Comparison of ENCODE assay signal across 8 cellular contexts in the genomic region with DNA sequence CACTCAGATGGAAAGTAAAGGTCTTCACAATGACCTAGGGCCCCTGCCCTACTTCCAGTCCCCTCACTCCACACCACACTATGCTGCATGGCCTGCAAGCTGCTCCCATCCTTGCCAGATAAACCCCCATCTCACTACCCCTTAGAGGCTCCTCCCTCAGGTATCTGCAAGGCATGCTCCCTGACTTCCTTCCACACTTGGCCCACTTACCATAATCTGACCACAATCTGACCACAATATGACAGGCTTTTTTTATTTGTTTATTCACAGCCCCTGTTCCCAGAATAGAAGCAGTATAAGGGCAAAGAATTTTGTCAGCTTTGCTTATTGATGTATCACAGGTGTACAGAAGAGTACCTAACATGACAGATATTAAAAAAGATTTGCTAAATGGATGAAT.
DNase-seq lines count a peak whose midpoint lies in the region; ATAC-seq, FAIRE-seq and TF ChIP-seq lines count a peak whose summit lies in the region.

No MANE protein-coding gene starts in this region.

- H3K9me1 ChIP-seq in K562 (ENCODE audit: control insufficient read depth, insufficient read depth, low read length) = no peaks in the 10 kb centered on the region

- TF ChIP-seq POLR2A in A549 (IDR thresholded peaks at IDR 0.05; ENCODE audit: low read length) = no peak
- TF ChIP-seq POLR2A in K562 (conservative IDR thresholded peaks at IDR 0.05) = no peak

- H3K4me3 ChIP-seq in A549 (no peak overlapping the region), OCI-LY7 (ENCODE audit: low read depth, low read length, poor library complexity, severe bottlenecking) (peak overlapping the region; percentile 55), K562 (no peak overlapping the region), small intestine (ENCODE audit: low read depth in 1 of 2, low read length in 2 of 2) (no peak overlapping the region)

- DNase-seq in A549 (ENCODE audit: low read depth in 1 of 2, low spot score in 1 of 2) (no peak), OCI-LY7 (ENCODE audit: low spot score) (peak; percentile 91), K562 (ENCODE audit: extremely low read depth in 1 of 4, low spot score in 3 of 4) (peak; percentile 16 to 22 (median 20)), small intestine (peak; percentile 56)

- no peak overlapping the region for H2AFZ ChIP-seq in OCI-LY7 (ENCODE audit: low read length)
- no peak overlapping the region for H2AFZ ChIP-seq in K562 (ENCODE audit: low read depth, low read length)

- intact Hi-C loops in OCI-LY7 (cut with micrococcal nuclease; ENCODE audit: unreplicated experiment) (loop anchor here (1.0 to 10.0 kb wide), 4 partner anchors 72 to 242 kb away; a partner anchor contains a TSS), K562 (cut with micrococcal nuclease) (no loop called here)

- TF ChIP-seq EP300 in A549 (IDR thresholded peaks at IDR 0.05) (no peak), K562 (IDR thresholded peaks at IDR 0.05; ENCODE audit: low read length) (no peak)

- ATAC-seq in A549 (no peak), GM21529 (IDR thresholded peaks at IDR 0.05; ENCODE audit: unreplicated experiment) (peak; percentile 19), K562 (0 out of 3 replicates have a peak, but pooled peaks have one; percentile 36), HG02623 (IDR thresholded peaks at IDR 0.05; ENCODE audit: unreplicated experiment) (no peak), HG03442 (IDR thresholded peaks at IDR 0.05; ENCODE audit: unreplicated experiment) (no peak), GM21528 (IDR thresholded peaks at IDR 0.05; ENCODE audit: low FRiP score, unreplicated experiment) (no peak)

- POLR2A ChIA-PET in A549 (lab: Yijun Ruan, JAX) (no interaction called here), OCI-LY7 (lab: Charles Lee) (interaction anchor here (1.0 to 6.4 kb wide), 12 partner anchors 8 to 123 kb away, joined by 3 to 91 read pairs (median 12); no protein-coding TSS in a partner anchor), K562 (lab: Yijun Ruan, JAX) (no interaction called here)

- H3K4me1 ChIP-seq in A549 = peaks cover 83% of the 10 kb centered on the region
- peaks cover 73% of the 10 kb centered on the region for H3K4me1 ChIP-seq in OCI-LY7 (ENCODE audit: insufficient read depth, low read length, poor library complexity, severe bottlenecking)
- H3K4me1 ChIP-seq in K562 (replicated peaks in 1 of 2; ENCODE audit: control insufficient read depth in 2 of 2, insufficient read depth in 2 of 2, low read length in 2 of 2) = no peaks in the 10 kb centered on the region
- peaks cover 9 to 10% of the 10 kb centered on the region in 2 donors for H3K4me1 ChIP-seq in small intestine (ENCODE audit: control insufficient read depth in 2 of 2, insufficient read depth in 1 of 2, low read depth in 1 of 2, low read length in 1 of 2)

- H3K79me2 ChIP-seq in OCI-LY7 (ENCODE audit: insufficient read depth, low read depth, low read length) (peaks cover 87% of the 10 kb centered on the region), K562 (ENCODE audit: control insufficient read depth, insufficient read depth, low read length) (no peaks in the 10 kb centered on the region)

- no peak for FAIRE-seq in A549 (lab: Jason Lieb, UNC)
- FAIRE-seq in K562 (lab: Jason Lieb, UNC) = no peak
- no peak for FAIRE-seq in small intestine (lab: Jason Lieb, UNC)

- TF ChIP-seq RAD21 in A549 (conservative IDR thresholded peaks at IDR 0.05 in 1 of 2, IDR thresholded peaks at IDR 0.05 in 1 of 2) (no peak), K562 (CRISPR knock-in tag; conservative IDR thresholded peaks at IDR 0.05 in 1 of 2, IDR thresholded peaks at IDR 0.05 in 1 of 2) (no peak)

- in situ Hi-C loops in K562 (cut with MboI) = no loop called here

- H3K27ac ChIP-seq in A549 (peak overlapping the region; percentile 15 to 57; a peak in 4 of 6 replicates), OCI-LY7 (ENCODE audit: low read depth, low read length, poor library complexity, severe bottlenecking) (peak overlapping the region; percentile 93), K562 (ENCODE audit: extremely low read depth, low read depth, low read length) (no peak overlapping the region), small intestine (ENCODE audit: low read depth in 1 of 2, low read length in 1 of 2) (peak overlapping the region; percentile 30 to 45)

- H4K20me1 ChIP-seq in OCI-LY7 (ENCODE audit: insufficient read depth, low read length) = no peaks in the 10 kb centered on the region
- no peaks in the 10 kb centered on the region for H4K20me1 ChIP-seq in K562 (replicated peaks; ENCODE audit: control insufficient read depth, insufficient read depth, low read length)

- H3K9me2 ChIP-seq in OCI-LY7 (ENCODE audit: insufficient read depth, low read length) = no peaks in the 10 kb centered on the region

- no peaks in the 10 kb centered on the region for H3K9me3 ChIP-seq in A549
- H3K9me3 ChIP-seq in OCI-LY7 (ENCODE audit: low read length) = peaks cover 13% of the 10 kb centered on the region; the same call in 1 of the 2 replicates
- H3K9me3 ChIP-seq in K562 (replicated peaks; ENCODE audit: control insufficient read depth, insufficient read depth, low read depth, low read length) = no peaks in the 10 kb centered on the region
- no peaks in the 10 kb centered on the region for H3K9me3 ChIP-seq in small intestine (ENCODE audit: control insufficient read depth, low read depth)

- BruUV-seq in OCI-LY7 (replicated peaks; lab: Mats Ljungman, UMichigan) (no TSS peak), K562 (replicated peaks; lab: Mats Ljungman, UMichigan) (no TSS peak)

- H3K27me3 ChIP-seq in K562 (ENCODE audit: control insufficient read depth in 2 of 2, insufficient read depth in 2 of 2, low read length in 2 of 2) (no peaks in the 10 kb centered on the region; a peak in 1 of 5 replicates), small intestine (ENCODE audit: control insufficient read depth in 2 of 2, insufficient read depth in 2 of 2, low read length in 2 of 2) (no peaks in the 10 kb centered on the region)

- no peak for TF ChIP-seq CTCF in A549 (IDR thresholded peaks at IDR 0.05)
- TF ChIP-seq CTCF in OCI-LY7 (conservative IDR thresholded peaks at IDR 0.05; ENCODE audit: low read length) = no peak; the same call in 1 of the 2 replicates
- TF ChIP-seq CTCF in K562 (IDR thresholded peaks at IDR 0.05 in 2 of 3, conservative IDR thresholded peaks at IDR 0.05 in 1 of 3; ENCODE audit: insufficient read depth in 2 of 3, low read depth in 1 of 3, low read length in 3 of 3) = no peak

- CTCF ChIA-PET in A549 (lab: Yijun Ruan, JAX) = interaction anchor here (1.3 kb wide), 1 partner anchor 89 kb away, joined by 4 read pairs; no protein-coding TSS in a partner anchor
- CTCF ChIA-PET in OCI-LY7 (lab: Charles Lee; ENCODE audit: unreplicated experiment) = interaction anchor here (0.7 to 2.3 kb wide), 2 partner anchors 72 to 89 kb away, joined by 3 to 10 read pairs; no protein-coding TSS in a partner anchor
- CTCF ChIA-PET in K562 (lab: Yijun Ruan, JAX; ENCODE audit: low intra/inter-chr PET ratio) = no interaction called here

- no peak overlapping the region for H3K9ac ChIP-seq in K562 (ENCODE audit: insufficient read depth in 1 of 2, low read depth in 2 of 2, low read length in 2 of 2)

- peaks cover 47% of the 10 kb centered on the region for H3K36me3 ChIP-seq in OCI-LY7 (ENCODE audit: insufficient read depth, low read length)
- no peaks in the 10 kb centered on the region for H3K36me3 ChIP-seq in K562 (ENCODE audit: control insufficient read depth, insufficient read depth, low read length)
- no peaks in the 10 kb centered on the region for H3K36me3 ChIP-seq in small intestine (ENCODE audit: control insufficient read depth in 2 of 2, insufficient read depth in 2 of 2, low read length in 2 of 2)

- H3K4me2 ChIP-seq in A549 (peak overlapping the region; percentile 15; the same call in 1 of the 3 replicates), OCI-LY7 (ENCODE audit: low read length) (peak overlapping the region; percentile 74), K562 (ENCODE audit: insufficient read depth, low read length) (no peak overlapping the region)

TF ChIP-seq in A549, 52 proteins besides CTCF, POLR2A, EP300 and RAD21 (continues in another document):
- TF ChIP-seq EHF (CRISPR knock-in tag; IDR thresholded peaks at IDR 0.05) = no peak
- TF ChIP-seq HOXB5 (CRISPR knock-in tag; IDR thresholded peaks at IDR 0.05) = no peak
- TF ChIP-seq MAZ (IDR thresholded peaks at IDR 0.05; ENCODE audit: borderline replicate concordance, low read depth, low read length) = no peak
- TF ChIP-seq RNF2 (IDR thresholded peaks at IDR 0.05; ENCODE audit: borderline replicate concordance, low read depth) = no peak
- no peak for TF ChIP-seq ESRRA (IDR thresholded peaks at IDR 0.05; ENCODE audit: borderline replicate concordance, low read length)
- no peak for TF ChIP-seq NPAS2 (CRISPR knock-in tag; IDR thresholded peaks at IDR 0.05; ENCODE audit: borderline replicate concordance)
- no peak for TF ChIP-seq CHD4 (IDR thresholded peaks at IDR 0.05; ENCODE audit: borderline replicate concordance)

TF ChIP-seq in K562, 482 proteins besides CTCF, POLR2A, EP300 and RAD21 (continues in another document):
- TF ChIP-seq EWSR1 (IDR thresholded peaks at IDR 0.05; ENCODE audit: borderline replicate concordance, low read depth, partially characterized antibody) (no peak), CBFA2T3 (IDR thresholded peaks at IDR 0.05) (peak; percentile 33), IFI16 (CRISPR knock-in tag; IDR thresholded peaks at IDR 0.05) (no peak)
- TF ChIP-seq, protein P1, sequence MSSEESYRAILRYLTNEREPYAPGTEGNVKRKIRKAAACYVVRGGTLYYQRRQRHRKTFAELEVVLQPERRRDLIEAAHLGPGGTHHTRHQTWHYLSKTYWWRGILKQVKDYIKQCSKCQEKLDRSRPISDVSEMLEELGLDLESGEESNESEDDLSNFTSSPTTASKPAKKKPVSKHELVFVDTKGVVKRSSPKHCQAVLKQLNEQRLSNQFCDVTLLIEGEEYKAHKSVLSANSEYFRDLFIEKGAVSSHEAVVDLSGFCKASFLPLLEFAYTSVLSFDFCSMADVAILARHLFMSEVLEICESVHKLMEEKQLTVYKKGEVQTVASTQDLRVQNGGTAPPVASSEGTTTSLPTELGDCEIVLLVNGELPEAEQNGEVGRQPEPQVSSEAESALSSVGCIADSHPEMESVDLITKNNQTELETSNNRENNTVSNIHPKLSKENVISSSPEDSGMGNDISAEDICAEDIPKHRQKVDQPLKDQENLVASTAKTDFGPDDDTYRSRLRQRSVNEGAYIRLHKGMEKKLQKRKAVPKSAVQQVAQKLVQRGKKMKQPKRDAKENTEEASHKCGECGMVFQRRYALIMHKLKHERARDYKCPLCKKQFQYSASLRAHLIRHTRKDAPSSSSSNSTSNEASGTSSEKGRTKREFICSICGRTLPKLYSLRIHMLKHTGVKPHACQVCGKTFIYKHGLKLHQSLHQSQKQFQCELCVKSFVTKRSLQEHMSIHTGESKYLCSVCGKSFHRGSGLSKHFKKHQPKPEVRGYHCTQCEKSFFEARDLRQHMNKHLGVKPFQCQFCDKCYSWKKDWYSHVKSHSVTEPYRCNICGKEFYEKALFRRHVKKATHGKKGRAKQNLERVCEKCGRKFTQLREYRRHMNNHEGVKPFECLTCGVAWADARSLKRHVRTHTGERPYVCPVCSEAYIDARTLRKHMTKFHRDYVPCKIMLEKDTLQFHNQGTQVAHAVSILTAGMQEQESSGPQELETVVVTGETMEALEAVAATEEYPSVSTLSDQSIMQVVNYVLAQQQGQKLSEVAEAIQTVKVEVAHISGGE (CRISPR knock-in tag; IDR thresholded peaks at IDR 0.05) = no peak

Comparison
In these comparisons a context has a peak if more than half of its experiments do, and no peak if none do; other contexts are left out.
1. ATAC-seq: peak in GM21529 (single experiment) and K562 (single experiment); none in A549 (0 of 2), HG02623 (single experiment), HG03442 (single experiment) and GM21528 (single experiment).
2. DNase-seq: peak in OCI-LY7 (single experiment), K562 (4 of 4) and small intestine (single experiment); none in A549 (0 of 2).